In genomic region chr2:33022989-33023731, GRCh38 we compare ENCODE assay signal across 13 cellular contexts.
DNase-seq lines count a peak whose midpoint lies in the region; ATAC-seq and TF ChIP-seq lines count a peak whose summit lies in the region.
"Had no signal": no experiment of that assay in that cellular context is flagged by ENCODE, and none has a peak within 500 bp of the region (broad histone marks: within the 10 kb centered on the region; RNA-seq: fewer than 3 reads in every experiment).

No MANE protein-coding gene starts in this region.

- ATAC-seq in activated CD8-positive, alpha-beta memory T cell treated with anti-CD3 and anti-CD28 coated beads, Interleukin-2, amount 10 ng/mL, durations not matched to agents 7 days and 5 days: no peak
- ATAC-seq: upper lobe of right lung had no signal

- H3K4me1 Mint-ChIP-seq in activated CD8-positive, alpha-beta memory T cell treated with anti-CD3 and anti-CD28 coated beads, Interleukin-2, amount 10 ng/mL, durations not matched to agents 7 days and 5 days: peaks cover 2% of the 10 kb centered on the region
- H3K4me1 Mint-ChIP-seq in glutamatergic neuron (ENCODE audit: low read depth, unreplicated experiment): peaks cover 10% of the 10 kb centered on the region
- H3K4me1 Mint-ChIP-seq: IgD-negative memory B cell had no signal

- no peaks in the 10 kb centered on the region for H3K36me3 Mint-ChIP-seq in activated CD8-positive, alpha-beta memory T cell treated with anti-CD3 and anti-CD28 coated beads, Interleukin-2, amount 10 ng/mL, durations not matched to agents 7 days and 5 days
- H3K36me3 Mint-ChIP-seq in glutamatergic neuron (ENCODE audit: unreplicated experiment): no peaks in the 10 kb centered on the region
- H3K36me3 Mint-ChIP-seq: IgD-negative memory B cell had no signal

- H3K27me3 ChIP-seq in hepatocyte: no peaks in the 10 kb centered on the region
- H3K27me3 ChIP-seq: upper lobe of right lung had no signal

- no peak overlapping the region for H2AFZ ChIP-seq in hepatocyte

- no peak overlapping the region for H3K4me3 ChIP-seq in astrocyte of the spinal cord (ENCODE audit: low read depth, low read length)
- no peak overlapping the region for H3K4me3 ChIP-seq in hepatocyte
- H3K4me3 ChIP-seq: upper lobe of right lung had no signal

- in situ Hi-C loops in astrocyte of the spinal cord (cut with HindIII; ENCODE audit: low sequenced_read_pairs): no loop called here

- H3K27ac Mint-ChIP-seq in activated CD8-positive, alpha-beta memory T cell treated with anti-CD3 and anti-CD28 coated beads, Interleukin-2, amount 10 ng/mL, durations not matched to agents 7 days and 5 days: no peak overlapping the region
- no peak overlapping the region for H3K27ac Mint-ChIP-seq in glutamatergic neuron (ENCODE audit: unreplicated experiment)

- peaks cover 11% of the 10 kb centered on the region for H3K4me1 ChIP-seq in hepatocyte (ENCODE audit: insufficient read depth)
- H3K4me1 ChIP-seq: upper lobe of right lung had no signal

- no peak overlapping the region for H3K4me2 ChIP-seq in hepatocyte

- 43% methylated on average over 6 of the region's 6 CpGs for WGBS in hepatocyte (ENCODE audit: low lambda C conversion rate, missing lambda C conversion rate)

- peaks cover 5% of the 10 kb centered on the region for H3K79me2 ChIP-seq in hepatocyte

- H3K4me3 Mint-ChIP-seq in activated CD8-positive, alpha-beta memory T cell treated with anti-CD3 and anti-CD28 coated beads, Interleukin-2, amount 10 ng/mL, durations not matched to agents 7 days and 5 days: no peak overlapping the region
- no peak overlapping the region for H3K4me3 Mint-ChIP-seq in glutamatergic neuron (ENCODE audit: unreplicated experiment)
- H3K4me3 Mint-ChIP-seq: brain, IgD-negative memory B cell had no signal

- peaks cover 45% of the 10 kb centered on the region for H3K27me3 Mint-ChIP-seq in activated CD8-positive, alpha-beta memory T cell treated with anti-CD3 and anti-CD28 coated beads, Interleukin-2, amount 10 ng/mL, durations not matched to agents 7 days and 5 days
- H3K27me3 Mint-ChIP-seq in glutamatergic neuron (ENCODE audit: unreplicated experiment): peaks cover 2% of the 10 kb centered on the region

- H3K9me3 ChIP-seq in hepatocyte (ENCODE audit: low read depth): no peaks in the 10 kb centered on the region
- H3K9me3 ChIP-seq: upper lobe of right lung had no signal

- H4K20me1 ChIP-seq in hepatocyte (ENCODE audit: insufficient read depth, poor library complexity, severe bottlenecking): no peaks in the 10 kb centered on the region

- CTCF ChIA-PET in activated CD8-positive, alpha-beta memory T cell treated with anti-CD3 and anti-CD28 coated beads, Interleukin-2, amount 10 ng/mL, durations not matched to agents 7 days and 5 days (lab: Charles Lee): no interaction called here

- no peaks in the 10 kb centered on the region for H3K36me3 ChIP-seq in hepatocyte (replicated peaks; ENCODE audit: insufficient read depth, low read depth)
- H3K36me3 ChIP-seq: upper lobe of right lung had no signal

- no peak for TF ChIP-seq CTCF in astrocyte of the spinal cord (IDR thresholded peaks at IDR 0.05; ENCODE audit: low read depth, low read length)
- TF ChIP-seq CTCF in hepatocyte (IDR thresholded peaks at IDR 0.05; ENCODE audit: poor library complexity): no peak
- no peak for TF ChIP-seq CTCF in glutamatergic neuron (IDR thresholded peaks at IDR 0.05; ENCODE audit: partially characterized antibody, unreplicated experiment)

- DNase-seq in A172 (ENCODE audit: low spot score) (peak; percentile 68), HT-29 (ENCODE audit: low spot score) (peak; percentile 30), astrocyte of the spinal cord (ENCODE audit: low read depth, low spot score) (peak; percentile 92), hepatocyte (ENCODE audit: low spot score) (peak; percentile 46), hypothalamus (lab: John Stamatoyannopoulos, UW) (no peak), NCI-H2171 (lab: John Stamatoyannopoulos, UW) (no peak), glutamatergic neuron (no peak)
- DNase-seq in activated CD8-positive, alpha-beta memory T cell treated with anti-CD3 and anti-CD28 coated beads, Interleukin-2, amount 10 ng/mL, durations not matched to agents 7 days and 5 days: no peak
- DNase-seq: C1 segment of cervical spinal cord; stimulated activated CD4-positive, alpha-beta T cell treated with anti-CD3 and anti-CD28 coated beads, Interleukin-4, amount 100 ng/mL, for 24 hours; upper lobe of right lung had no signal

- peak overlapping the region; percentile 54 for H3K27ac ChIP-seq in hepatocyte
- H3K27ac ChIP-seq: upper lobe of right lung had no signal

- no peaks in the 10 kb centered on the region for H3K9me3 Mint-ChIP-seq in activated CD8-positive, alpha-beta memory T cell treated with anti-CD3 and anti-CD28 coated beads, Interleukin-2, amount 10 ng/mL, durations not matched to agents 7 days and 5 days (ENCODE audit: low read depth)
- no peaks in the 10 kb centered on the region for H3K9me3 Mint-ChIP-seq in glutamatergic neuron (ENCODE audit: unreplicated experiment)

- no peaks in the 10 kb centered on the region for H3K9me2 ChIP-seq in hepatocyte (replicated peaks; ENCODE audit: insufficient read depth)

Comparison
In these comparisons a context has a peak if more than half of its experiments do, and no peak if none do; other contexts are left out.
1. DNase-seq: peak in A172 (single experiment), HT-29 (single experiment), astrocyte of the spinal cord (single experiment) and hepatocyte (single experiment); none in hypothalamus (0 of 51), activated CD8-positive, alpha-beta memory T cell treated with anti-CD3 and anti-CD28 coated beads, Interleukin-2, amount 10 ng/mL, durations not matched to agents 7 days and 5 days (single experiment), NCI-H2171 (single experiment) and glutamatergic neuron (single experiment).